In genomic region chr3:109685084-109686079, GRCh38 we compare ENCODE assay signal across 10 cellular contexts.
DNase-seq lines count a peak whose midpoint lies in the region; ATAC-seq, FAIRE-seq and TF ChIP-seq lines count a peak whose summit lies in the region.
"Had no signal": no experiment of that assay in that cellular context is flagged by ENCODE, and none has a peak within 500 bp of the region (broad histone marks: within the 10 kb centered on the region; RNA-seq: fewer than 3 reads in every experiment).

No MANE protein-coding gene starts in this region.

- peak; percentile 66 for FAIRE-seq in bronchial epithelial cell (lab: Jason Lieb, UNC)

- H3K4me1 Mint-ChIP-seq in neural progenitor cell: no peaks in the 10 kb centered on the region
- H3K4me1 Mint-ChIP-seq: CD4-positive, CD25-positive, alpha-beta regulatory T cell; neural crest cell had no signal

- ATAC-seq in lower lobe of right lung: peak; percentile 69 to 72
- no peak for ATAC-seq in HG03139 (IDR thresholded peaks at IDR 0.05; ENCODE audit: unreplicated experiment)

- H3K27me3 Mint-ChIP-seq in neural progenitor cell (ENCODE audit: insufficient read depth, low read depth): peaks cover 2% of the 10 kb centered on the region
- H3K27me3 Mint-ChIP-seq: CD4-positive, CD25-positive, alpha-beta regulatory T cell had no signal

- no peak overlapping the region for H2AFZ ChIP-seq in neural progenitor cell (replicated peaks)

- no peak for TF ChIP-seq POLR2A in uterus (IDR thresholded peaks at IDR 0.05)

- peaks cover 6% of the 10 kb centered on the region for H3K9me3 ChIP-seq in lower lobe of right lung
- H3K9me3 ChIP-seq in uterus: no peaks in the 10 kb centered on the region
- peaks cover 2% of the 10 kb centered on the region for H3K9me3 ChIP-seq in neural progenitor cell (ENCODE audit: low read depth)

- H3K27ac Mint-ChIP-seq in neural progenitor cell: no peak overlapping the region
- H3K27ac Mint-ChIP-seq: CD4-positive, CD25-positive, alpha-beta regulatory T cell had no signal

- H3K36me3 ChIP-seq in bronchial epithelial cell (ENCODE audit: control insufficient read depth, insufficient read depth, low read length) (no peaks in the 10 kb centered on the region), lower lobe of right lung (no peaks in the 10 kb centered on the region), uterus (no peaks in the 10 kb centered on the region), neural progenitor cell (no peaks in the 10 kb centered on the region)

- H3K4me1 ChIP-seq in lower lobe of right lung: no peaks in the 10 kb centered on the region
- H3K4me1 ChIP-seq in uterus: no peaks in the 10 kb centered on the region
- H3K4me1 ChIP-seq in neural progenitor cell: no peaks in the 10 kb centered on the region

- H3K9me3 Mint-ChIP-seq in neural progenitor cell: peaks cover 8% of the 10 kb centered on the region

- H3K27me3 ChIP-seq in bronchial epithelial cell (ENCODE audit: control insufficient read depth, insufficient read depth, low read length): no peaks in the 10 kb centered on the region
- no peaks in the 10 kb centered on the region for H3K27me3 ChIP-seq in lower lobe of right lung (ENCODE audit: low read depth)
- no peaks in the 10 kb centered on the region for H3K27me3 ChIP-seq in uterus
- no peaks in the 10 kb centered on the region for H3K27me3 ChIP-seq in neural progenitor cell

- intact Hi-C loops in lower lobe of right lung (cut with DNase I) (no loop called here), uterus (cut with DNase I; ENCODE audit: low total_unique reads) (no loop called here)

- TF ChIP-seq CTCF in bronchial epithelial cell (IDR thresholded peaks at IDR 0.05; ENCODE audit: insufficient read depth, low read length, severe bottlenecking): no peak
- TF ChIP-seq CTCF in lower lobe of right lung (IDR thresholded peaks at IDR 0.05): no peak
- TF ChIP-seq CTCF in uterus (IDR thresholded peaks at IDR 0.05): no peak
- TF ChIP-seq CTCF in neural progenitor cell (IDR thresholded peaks at IDR 0.05): no peak

- no peaks in the 10 kb centered on the region for H4K20me1 ChIP-seq in neural progenitor cell (ENCODE audit: low read depth)

- no peak overlapping the region for H3K4me3 ChIP-seq in bronchial epithelial cell (ENCODE audit: low read depth, low read length)
- no peak overlapping the region for H3K4me3 ChIP-seq in lower lobe of right lung
- no peak overlapping the region for H3K4me3 ChIP-seq in uterus
- no peak overlapping the region for H3K4me3 ChIP-seq in neural progenitor cell

- DNase-seq in stimulated activated CD4-positive, alpha-beta T cell treated with anti-CD3 and anti-CD28 coated beads, Interleukin-15, amount 100 ng/mL, for 24 hours: peak; percentile 3
- no peak for DNase-seq in stimulated activated CD4-positive, alpha-beta T cell treated with anti-CD3 and anti-CD28 coated beads, Interleukin-4, amount 100 ng/mL, for 24 hours
- DNase-seq in bronchial epithelial cell (ENCODE audit: low read depth) (peak; percentile 99), lower lobe of right lung (no peak), uterus (peak; percentile 22 to 37), neural progenitor cell (ENCODE audit: low spot score) (no peak), GDM1 (lab: John Stamatoyannopoulos, UW) (no peak)
- DNase-seq: CD4-positive, CD25-positive, alpha-beta regulatory T cell had no signal

- H3F3A ChIP-seq in neural progenitor cell (ENCODE audit: low read depth): no peaks in the 10 kb centered on the region

- H3K9ac ChIP-seq in neural progenitor cell: no peak overlapping the region

- no peak overlapping the region for H3K4me2 ChIP-seq in neural progenitor cell

- no peak overlapping the region for H3K4me3 Mint-ChIP-seq in neural progenitor cell
- H3K4me3 Mint-ChIP-seq: CD4-positive, CD25-positive, alpha-beta regulatory T cell; neural crest cell had no signal

- H3K27ac ChIP-seq in lower lobe of right lung (no peak overlapping the region), uterus (no peak overlapping the region), neural progenitor cell (no peak overlapping the region)

- H3K36me3 Mint-ChIP-seq in neural progenitor cell: no peaks in the 10 kb centered on the region
- H3K36me3 Mint-ChIP-seq: CD4-positive, CD25-positive, alpha-beta regulatory T cell had no signal

- no peaks in the 10 kb centered on the region for H3K79me2 ChIP-seq in neural progenitor cell (ENCODE audit: low read depth)

Comparison
In these comparisons a context has a peak if more than half of its experiments do, and no peak if none do; other contexts are left out.
1. DNase-seq: peak in stimulated activated CD4-positive, alpha-beta T cell treated with anti-CD3 and anti-CD28 coated beads, Interleukin-15, amount 100 ng/mL, for 24 hours (single experiment), bronchial epithelial cell (single experiment) and uterus (2 of 2); none in stimulated activated CD4-positive, alpha-beta T cell treated with anti-CD3 and anti-CD28 coated beads, Interleukin-4, amount 100 ng/mL, for 24 hours (single experiment), lower lobe of right lung (single experiment), neural progenitor cell (single experiment) and GDM1 (single experiment).